In genomic region chr15:37764733-37765191, GRCh38 we compare ENCODE assay signal across 8 cellular contexts.
DNase-seq lines count a peak whose midpoint lies in the region; ATAC-seq and TF ChIP-seq lines count a peak whose summit lies in the region.

No MANE protein-coding gene starts in this region.

- no peak overlapping the region for H2AK5ac ChIP-seq in mesendoderm (ENCODE audit: low read length)

- H3K18ac ChIP-seq in mesendoderm (ENCODE audit: low read length), result no peak overlapping the region

- no peaks in the 10 kb centered on the region for H3K79me1 ChIP-seq in mesendoderm (ENCODE audit: low read length)

- H3K4me2 ChIP-seq in mesendoderm (ENCODE audit: low read length), result no peak overlapping the region

- no peak overlapping the region for H3K23ac ChIP-seq in mesendoderm (ENCODE audit: low read length)

- H3K27me3 ChIP-seq in mesendoderm (ENCODE audit: insufficient read depth, low read length, poor library complexity), result no peaks in the 10 kb centered on the region

- peak; percentile 19 for TF ChIP-seq CTCF in coronary artery (IDR thresholded peaks at IDR 0.05)

- no peaks in the 10 kb centered on the region for H3K4me1 ChIP-seq in mesendoderm (ENCODE audit: control insufficient read depth, low read depth, low read length)

- no peak overlapping the region for H4K5ac ChIP-seq in mesendoderm (ENCODE audit: low read length)

- H3K9ac ChIP-seq in mesendoderm (ENCODE audit: low read length), result no peak overlapping the region

- H4K8ac ChIP-seq in mesendoderm (ENCODE audit: low read depth, low read length), result no peak overlapping the region

- H2BK120ac ChIP-seq in mesendoderm (ENCODE audit: low read depth, low read length), result no peak overlapping the region

- ATAC-seq in HG02798 (IDR thresholded peaks at IDR 0.05; ENCODE audit: poor library complexity, unreplicated experiment), result peak; percentile 75

- DNase-seq in activated gamma-delta T cell treated with Interleukin-2 at 50 U/mL for 16 hours, result peak; percentile 7
- no peak for DNase-seq in activated gamma-delta T cell (lab: John Stamatoyannopoulos, UW)
- DNase-seq in OCI-M1 (lab: John Stamatoyannopoulos, UW), result peak; percentile 78
- no peak for DNase-seq in coronary artery (ENCODE audit: low spot score)
- DNase-seq in mesendoderm, result peak; percentile 69
- no peak for DNase-seq in ecto neural progenitor cell (ENCODE audit: low spot score)
- DNase-seq in GOT3 (lab: John Stamatoyannopoulos, UW), result no peak

- H2BK15ac ChIP-seq in mesendoderm (replicated peaks; ENCODE audit: low read depth), result no peak overlapping the region

- H3K4me3 ChIP-seq in coronary artery (no peak overlapping the region), mesendoderm (ENCODE audit: low read length) (no peak overlapping the region)

- H2BK5ac ChIP-seq in mesendoderm (ENCODE audit: low read length), result no peak overlapping the region

- H3K56ac ChIP-seq in mesendoderm (ENCODE audit: low read length), result no peak overlapping the region

- no CpG with 5 or more reads among the region's 3 CpGs for WGBS in mesendoderm (ENCODE audit: extremely low coverage, insufficient coverage, low lambda C conversion rate)

- no peaks in the 10 kb centered on the region for H3K79me2 ChIP-seq in mesendoderm (ENCODE audit: control insufficient read depth, insufficient read depth, low read length)

- no peak overlapping the region for H3K4ac ChIP-seq in mesendoderm (ENCODE audit: low read depth, low read length)

- H3K27ac ChIP-seq in coronary artery (no peak overlapping the region), mesendoderm (ENCODE audit: low read depth, low read length) (no peak overlapping the region)

- no peaks in the 10 kb centered on the region for H3K36me3 ChIP-seq in mesendoderm (ENCODE audit: control insufficient read depth, insufficient read depth, low read length)

Comparison
In these comparisons a context has a peak if more than half of its experiments do, and no peak if none do; other contexts are left out.
1. DNase-seq: peak in activated gamma-delta T cell treated with Interleukin-2 at 50 U/mL for 16 hours (single experiment), OCI-M1 (single experiment) and mesendoderm (single experiment); none in activated gamma-delta T cell (single experiment), coronary artery (single experiment), ecto neural progenitor cell (single experiment) and GOT3 (single experiment).